8 cellular contexts compared by ENCODE assay signal in the genomic region with DNA sequence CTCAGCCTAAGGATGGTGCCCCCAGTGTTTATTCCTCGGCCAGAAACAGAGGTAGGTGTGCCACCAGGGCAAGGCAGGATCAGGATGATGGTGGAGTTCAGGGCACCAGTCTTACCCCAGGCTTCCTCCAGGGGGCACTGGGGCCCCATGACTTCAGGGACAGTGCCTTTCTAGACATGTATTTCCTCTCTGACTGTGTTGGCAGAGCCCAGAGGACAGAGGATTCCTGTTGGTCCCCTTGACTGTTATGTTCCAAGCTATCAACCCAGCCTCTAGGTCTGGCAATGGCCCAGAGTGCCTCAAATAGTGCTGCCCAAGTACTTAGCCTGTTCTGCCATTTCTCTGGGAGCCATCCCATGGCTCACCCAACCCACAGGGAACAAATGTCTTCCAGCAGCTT. TPM values are rescaled to one million over a fixed set of nuclear protein-coding genes. Genes with fewer than 3 reads are reported as not detected.
DNase-seq lines count a peak whose midpoint lies in the region; ATAC-seq and TF ChIP-seq lines count a peak whose summit lies in the region.

No MANE protein-coding gene starts in this region.

- no peak overlapping the region for H3K4me3 ChIP-seq in gastroesophageal sphincter
- no peak overlapping the region for H3K4me3 ChIP-seq in ovary
- H3K4me3 ChIP-seq in tibial artery = no peak overlapping the region

- ATAC-seq in gastroesophageal sphincter = peak; percentile 14
- no peak for ATAC-seq in HG03097 (IDR thresholded peaks at IDR 0.05; ENCODE audit: low FRiP score, unreplicated experiment)

- DNase-seq in D341Med (ENCODE audit: low spot score) (peak; percentile 84), HK-2 (ENCODE audit: unreplicated experiment) (peak; percentile 60), SK-MEL-5 (ENCODE audit: low read depth, low spot score) (peak; percentile 75), ovary (peak; percentile 65 to 84 (median 79)), tibial artery (peak; percentile 60 to 80)
- peak; percentile 79 for DNase-seq in activated gamma-delta T cell treated with anti-CD3 and anti-CD28 coated beads, Interleukin-2, amount 50 U/mL, for 16 hours (ENCODE audit: low read depth)

- TF ChIP-seq POLR2A in gastroesophageal sphincter (IDR thresholded peaks at IDR 0.05) (no peak), ovary (IDR thresholded peaks at IDR 0.05) (no peak)

- H3K27me3 ChIP-seq in gastroesophageal sphincter (no peaks in the 10 kb centered on the region), ovary (no peaks in the 10 kb centered on the region), tibial artery (no peaks in the 10 kb centered on the region)

- TF ChIP-seq CTCF in gastroesophageal sphincter (IDR thresholded peaks at IDR 0.05) = peak in 2 of 4 experiments; percentile 95 to 96
- peak; percentile 69 to 95 (median 89) for TF ChIP-seq CTCF in ovary (IDR thresholded peaks at IDR 0.05)
- peak; percentile 94 to 97 for TF ChIP-seq CTCF in tibial artery (IDR thresholded peaks at IDR 0.05)

- peaks cover 0 to 52% of the 10 kb centered on the region in 2 donors for H3K36me3 ChIP-seq in gastroesophageal sphincter
- no peaks in the 10 kb centered on the region for H3K36me3 ChIP-seq in ovary
- H3K36me3 ChIP-seq in tibial artery = peaks cover 0 to 42% (median 17%) of the 10 kb centered on the region in 3 donors

- H3K4me1 ChIP-seq in gastroesophageal sphincter (peaks cover 0 to 51% (median 18%) of the 10 kb centered on the region in 3 donors), ovary (ENCODE audit: insufficient read depth) (peaks cover 8% of the 10 kb centered on the region), tibial artery (peaks cover 0 to 30% (median 19%) of the 10 kb centered on the region in 4 donors)

- peak overlapping the region in 3 of 4 donors; percentile 37 to 60 (median 41) for H3K27ac ChIP-seq in gastroesophageal sphincter
- peak overlapping the region in 1 of 2 donors; percentile 4 for H3K27ac ChIP-seq in ovary
- H3K27ac ChIP-seq in tibial artery = peak overlapping the region in 1 of 2 donors; percentile 29

- no peaks in the 10 kb centered on the region for H3K9me3 ChIP-seq in gastroesophageal sphincter
- no peaks in the 10 kb centered on the region for H3K9me3 ChIP-seq in ovary
- no peaks in the 10 kb centered on the region for H3K9me3 ChIP-seq in tibial artery

- intact Hi-C loops in ovary (cut with DNase I) = loop anchor here (1.0 to 2.0 kb wide), 3 partner anchors 41 to 43 kb away; no protein-coding TSS in a partner anchor
- intact Hi-C loops in tibial artery (cut with DNase I; ENCODE audit: low total_unique reads) = loop anchor here (10.0 kb wide), 1 partner anchor 813 kb away; the partner anchor contains the start of gene MANF

- no peak for TF ChIP-seq EP300 in gastroesophageal sphincter (IDR thresholded peaks at IDR 0.05)
- TF ChIP-seq EP300 in ovary (IDR thresholded peaks at IDR 0.05) = no peak

- WGBS in gastroesophageal sphincter (ENCODE audit: low coverage in 1 of 2), 2 donors = no CpG with 5 or more reads among the region's 1 CpG
- WGBS in ovary, 3 donors = 0 to 20% (median 14%) methylated on average over 1 of the region's 1 CpG

- in situ Hi-C loops in SK-MEL-5 (cut with HindIII; ENCODE audit: low pct_unique_long_range_greater_than_20kb, low sequenced_read_pairs) = no loop called here

RNA-seq across cellular contexts. Expression of gene HEMK1, which starts 2.8 kb away (rescaled TPM):
- total RNA-seq in SK-MEL-5 (2014; rRNA removed; shearing (Covaris generic)) = 17.7 and 18.3 TPM in 2 replicates
- polyA plus RNA-seq in SK-MEL-5 (2015; cell fraction: cytosol; rRNA removed) = 21.4 and 23.1 TPM in 2 replicates
- polyA plus RNA-seq in SK-MEL-5 (2015; cell fraction: nucleus; rRNA removed) = 80.6 and 85.4 TPM in 2 replicates
- total RNA-seq in gastroesophageal sphincter (10 to 100 TPM in 3 of 4 donors, 1 to 10 TPM in 1; 6.4 to 11.7 (median 11.4) TPM), ovary (10 to 100 TPM in 5 of 7 donors, 1 to 10 TPM in 2; 6.8 to 35.3 (median 24.7) TPM)
- 10 to 100 TPM in 1 of 2 donors, 1 to 10 TPM in 1; 7.7 to 17.3 TPM for polyA plus RNA-seq in ovary

RNA-seq across cellular contexts. Expression of gene C3orf18, which starts 4.6 kb away (rescaled TPM):
- 4.0 and 4.2 TPM in 2 replicates for total RNA-seq in SK-MEL-5 (2014; rRNA removed; shearing (Covaris generic))
- 2.9 and 4.9 TPM in 2 replicates for polyA plus RNA-seq in SK-MEL-5 (2015; cell fraction: cytosol; rRNA removed)
- 9.1 and 17.7 TPM in 2 replicates for polyA plus RNA-seq in SK-MEL-5 (2015; cell fraction: nucleus; rRNA removed)
- total RNA-seq in gastroesophageal sphincter (10 to 100 TPM in 3 of 4 donors, 1 to 10 TPM in 1; 9.7 to 42.8 (median 25.3) TPM), ovary (10 to 100 TPM; 10.7 to 24.1 (median 17.7) TPM)
- polyA plus RNA-seq in ovary = 10 to 100 TPM; 13.0 to 17.5 TPM

RNA-seq across cellular contexts. Expression of gene CISH, which starts 39.4 kb away (rescaled TPM):
- 0.16 and 0.32 TPM in 2 replicates for total RNA-seq in SK-MEL-5 (2014; rRNA removed; shearing (Covaris generic))
- 1.8 and 2.3 TPM in 2 replicates for polyA plus RNA-seq in SK-MEL-5 (2015; cell fraction: cytosol; rRNA removed)
- 1.9 and 2.1 TPM in 2 replicates for polyA plus RNA-seq in SK-MEL-5 (2015; cell fraction: nucleus; rRNA removed)
- total RNA-seq in gastroesophageal sphincter (1 to 10 TPM in 3 of 4 donors, under 1 TPM in 1; 0.99 to 9.3 (median 3.6) TPM), ovary (10 to 100 TPM in 6 of 7 donors, 1 to 10 TPM in 1; 6.2 to 28.0 (median 24.7) TPM)
- polyA plus RNA-seq in ovary = 10 to 100 TPM in 1 of 2 donors, 1 to 10 TPM in 1; 6.5 to 21.9 TPM

RNA-seq across cellular contexts. Expression of gene MAPKAPK3, which starts 44.8 kb away (rescaled TPM):
- 64.8 and 66.5 TPM in 2 replicates for total RNA-seq in SK-MEL-5 (2014; rRNA removed; shearing (Covaris generic))
- polyA plus RNA-seq in SK-MEL-5 (2015; cell fraction: cytosol; rRNA removed) = 66.5 and 75.2 TPM in 2 replicates
- 21.9 and 26.9 TPM in 2 replicates for polyA plus RNA-seq in SK-MEL-5 (2015; cell fraction: nucleus; rRNA removed)
- total RNA-seq in gastroesophageal sphincter = 10 to 100 TPM; 18.7 to 30.2 (median 22.4) TPM
- 10 to 100 TPM; 16.9 to 34.6 (median 29.3) TPM for total RNA-seq in ovary
- 10 to 100 TPM; 15.8 to 44.7 TPM for polyA plus RNA-seq in ovary
